18 cellular contexts compared by ENCODE assay signal in the genomic region with DNA sequence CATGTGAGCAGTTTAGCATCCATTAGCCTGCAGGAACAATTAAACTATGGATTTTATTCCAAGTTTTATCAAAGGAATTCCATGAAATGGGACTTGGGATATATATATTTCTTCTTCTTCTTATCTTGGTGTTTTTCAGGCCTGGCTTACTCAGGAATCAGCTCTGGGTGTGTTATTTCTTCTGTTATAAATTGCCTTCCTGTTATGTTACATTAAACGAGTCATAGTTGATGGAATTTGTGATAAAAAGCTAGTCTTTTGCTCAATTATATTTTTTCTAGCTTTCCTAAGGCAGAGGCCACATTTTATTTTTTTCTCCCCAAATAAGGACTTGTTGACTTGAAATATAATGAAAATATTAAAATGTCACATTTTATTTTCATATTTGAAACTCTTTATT.
A peak's percentile ranks its signal among the peaks of the same experiment; 100 is the strongest.
DNase-seq lines count a peak whose midpoint lies in the region; ATAC-seq and TF ChIP-seq lines count a peak whose summit lies in the region.
"Had no signal": no experiment of that assay in that cellular context is flagged by ENCODE, and none has a peak within 500 bp of the region (broad histone marks: within the 10 kb centered on the region; RNA-seq: fewer than 3 reads in every experiment).

No MANE protein-coding gene starts in this region.

- no peaks in the 10 kb centered on the region for H3K27me3 ChIP-seq in SJSA1 (replicated peaks)
- H3K27me3 ChIP-seq in parathyroid adenoma (ENCODE audit: control insufficient read depth, insufficient read depth, low read length) = no peaks in the 10 kb centered on the region
- no peaks in the 10 kb centered on the region for H3K27me3 ChIP-seq in prostate gland (replicated peaks; ENCODE audit: insufficient read depth)
- H3K27me3 ChIP-seq: tibial artery had no signal

- H2AFZ ChIP-seq in parathyroid adenoma = peak overlapping the region; percentile 3

- ATAC-seq in GM18858 (IDR thresholded peaks at IDR 0.05; ENCODE audit: unreplicated experiment) = no peak
- ATAC-seq: left lobe of liver, T-cell had no signal

- H3K4me3 ChIP-seq in SJSA1 = no peak overlapping the region
- H3K4me3 ChIP-seq in parathyroid adenoma (ENCODE audit: low read depth, low read length) = no peak overlapping the region
- no peak overlapping the region for H3K4me3 ChIP-seq in prostate gland
- H3K4me3 ChIP-seq: tibial artery had no signal

- H3K4me2 ChIP-seq in parathyroid adenoma (ENCODE audit: low read length) = no peak overlapping the region

- H3K36me3 ChIP-seq in SJSA1 (no peaks in the 10 kb centered on the region), parathyroid adenoma (ENCODE audit: control insufficient read depth, insufficient read depth, low read length) (no peaks in the 10 kb centered on the region), prostate gland (no peaks in the 10 kb centered on the region)
- H3K36me3 ChIP-seq: tibial artery had no signal

- H3K27ac ChIP-seq in SJSA1 (peak overlapping the region; percentile 49), parathyroid adenoma (no peak overlapping the region), prostate gland (no peak overlapping the region)
- H3K27ac ChIP-seq: tibial artery had no signal

- intact Hi-C loops in prostate gland (cut with DNase I) = no loop called here

- TF ChIP-seq POLR2A in prostate gland (IDR thresholded peaks at IDR 0.05) = no peak

- peaks cover 6% of the 10 kb centered on the region; the same call in 1 of the 2 replicates for H3K9me3 ChIP-seq in SJSA1 (replicated peaks)
- no peaks in the 10 kb centered on the region for H3K9me3 ChIP-seq in parathyroid adenoma (ENCODE audit: control insufficient read depth, low read length)
- no peaks in the 10 kb centered on the region for H3K9me3 ChIP-seq in prostate gland
- H3K9me3 ChIP-seq: tibial artery had no signal

- 16% methylated on average over 1 of the region's 1 CpG for WGBS in prostate gland

- H3K9ac ChIP-seq in parathyroid adenoma = no peak overlapping the region

- H3K4me1 ChIP-seq in SJSA1 (replicated peaks) (peaks cover 13% of the 10 kb centered on the region), parathyroid adenoma (no peaks in the 10 kb centered on the region), prostate gland (replicated peaks) (no peaks in the 10 kb centered on the region)
- H3K4me1 ChIP-seq: tibial artery had no signal

- TF ChIP-seq CTCF in parathyroid adenoma (IDR thresholded peaks at IDR 0.05) (no peak), prostate gland (IDR thresholded peaks at IDR 0.05) (no peak)

- H3K79me2 ChIP-seq in parathyroid adenoma = no peaks in the 10 kb centered on the region

- DNase-seq in EL (peak; percentile 35), SJSA1 (ENCODE audit: low read depth in 1 of 2, low spot score in 2 of 2) (peak in 1 of 2 experiments; percentile 38), dedifferentiated amniotic fluid mesenchymal stem cell (ENCODE audit: extremely low spot score) (peak; percentile 50), prostate gland (ENCODE audit: low spot score) (no peak), NCI-H1694 treated with DMSO at 0.1 percent for 48 hours (lab: John Stamatoyannopoulos, UW) (no peak), 8988T (no peak)
- DNase-seq: activated CD4-positive, alpha-beta T cell treated with anti-CD3 and anti-CD28 coated beads, Interleukin-2, amount 50 U/mL, for 1 hour; activated CD8-positive, alpha-beta memory T cell treated with anti-CD3 and anti-CD28 coated beads, Interleukin-2, amount 50 U/mL, for 4 hours; central memory CD4-positive, alpha-beta T cell; H7; Kasumi-1; NCI-H524 treated with DMSO at 0.1 percent for 48 hours; stimulated activated naive CD4-positive, alpha-beta T cell; T-cell; tibial artery had no signal

Comparison
In these comparisons a context has a peak if more than half of its experiments do, and no peak if none do; other contexts are left out.
1. DNase-seq: peak in EL (single experiment) and dedifferentiated amniotic fluid mesenchymal stem cell (single experiment); none in prostate gland (single experiment), NCI-H1694 treated with DMSO at 0.1 percent for 48 hours (single experiment) and 8988T (single experiment).